11 cellular contexts compared by ENCODE assay signal in the genomic region with DNA sequence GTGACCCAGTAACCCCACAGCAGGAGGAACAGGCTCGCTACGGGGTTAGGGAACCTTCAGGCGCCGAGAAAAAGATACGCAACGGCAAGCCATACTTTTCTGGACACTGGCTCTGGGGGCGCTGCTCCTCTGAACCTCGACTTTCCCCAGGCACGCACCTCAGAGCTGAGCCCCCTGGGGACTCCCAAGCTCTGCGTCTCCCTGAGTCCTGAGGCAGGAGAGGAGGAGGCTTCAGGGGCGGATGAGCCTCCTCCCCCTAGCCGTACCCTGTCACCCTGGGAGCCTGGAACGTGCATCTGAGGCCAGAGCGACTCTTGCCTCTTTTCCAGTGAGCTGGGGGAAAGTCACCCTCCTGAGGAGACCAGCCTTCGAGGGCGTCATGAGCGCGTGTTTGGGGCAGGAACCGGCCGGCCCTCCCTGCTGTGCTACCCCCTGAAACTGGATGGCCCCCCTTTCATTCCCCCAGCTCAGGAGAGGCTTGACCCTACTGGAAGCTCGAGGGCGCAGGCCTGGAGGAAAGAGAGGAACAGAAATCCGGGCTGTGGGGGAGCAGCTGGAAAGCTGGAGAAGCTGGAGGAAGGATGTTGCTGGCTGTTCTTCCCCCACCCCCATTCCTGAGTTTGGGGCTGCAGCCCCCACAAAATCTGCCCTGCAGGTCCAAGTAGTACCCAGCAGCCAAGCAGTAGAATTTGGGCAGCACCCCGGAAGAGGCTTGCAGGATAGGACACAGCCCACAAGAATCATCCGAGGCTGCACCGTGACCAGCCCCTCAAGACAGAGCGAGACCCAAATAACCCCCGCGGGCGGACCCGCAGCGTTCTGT. TPM values are rescaled to one million over a fixed set of nuclear protein-coding genes. Genes with fewer than 3 reads are reported as not detected.
DNase-seq lines count a peak whose midpoint lies in the region; TF ChIP-seq lines count a peak whose summit lies in the region.
"Had no signal": no experiment of that assay in that cellular context is flagged by ENCODE, and none has a peak within 500 bp of the region (broad histone marks: within the 10 kb centered on the region; RNA-seq: fewer than 3 reads in every experiment).

No MANE protein-coding gene starts in this region.

- H3K4me1 ChIP-seq in spleen = peaks cover 13 to 58% (median 30%) of the 10 kb centered on the region in 6 donors

- CTCF ChIA-PET in activated CD4-positive, alpha-beta T cell treated with anti-CD3 and anti-CD28 coated beads, Interleukin-2, amount 10 ng/mL, durations not matched to agents 7 days and 5 days (lab: Charles Lee) = interaction anchor here (0.8 to 5.7 kb wide), 35 partner anchors 9 to 570 kb away, joined by 3 to 71 read pairs (median 8); a partner anchor contains a TSS

- POLR2A ChIA-PET in activated CD4-positive, alpha-beta T cell treated with anti-CD3 and anti-CD28 coated beads, Interleukin-2, amount 10 ng/mL, durations not matched to agents 7 days and 5 days (lab: Charles Lee) = no interaction called here

- H3K36me3 Mint-ChIP-seq in activated CD4-positive, alpha-beta T cell treated with anti-CD3 and anti-CD28 coated beads, Interleukin-2, amount 10 ng/mL, durations not matched to agents 7 days and 5 days (ENCODE audit: low read depth) = no peaks in the 10 kb centered on the region

- WGBS in spleen, 5 donors = 10 to 13% (median 11%) methylated on average over 26 to 32 of the region's 32 CpGs

- no peak overlapping the region for H3K27ac Mint-ChIP-seq in activated CD4-positive, alpha-beta T cell treated with anti-CD3 and anti-CD28 coated beads, Interleukin-2, amount 10 ng/mL, durations not matched to agents 7 days and 5 days

- TF ChIP-seq CTCF in NB4 (IDR thresholded peaks at IDR 0.05; ENCODE audit: low read depth, low read length) (peak; percentile 2), choroid plexus epithelial cell (conservative IDR thresholded peaks at IDR 0.05; ENCODE audit: low read depth, low read length) (peak; percentile 1), spleen (IDR thresholded peaks at IDR 0.05 in 8 of 11, conservative IDR thresholded peaks at IDR 0.05 in 3 of 11) (no peak)

- H3K4me1 Mint-ChIP-seq in activated CD4-positive, alpha-beta T cell treated with anti-CD3 and anti-CD28 coated beads, Interleukin-2, amount 10 ng/mL, durations not matched to agents 7 days and 5 days = peaks cover 10% of the 10 kb centered on the region

- DNase-seq in activated CD4-positive, alpha-beta T cell treated with anti-CD3 and anti-CD28 coated beads, Interleukin-2, amount 10 ng/mL, durations not matched to agents 7 days and 5 days = no peak
- DNase-seq in activated CD4-positive, alpha-beta T cell treated with anti-CD3 and anti-CD28 coated beads for 1 hour = no peak
- peak; percentile 32 for DNase-seq in NB4 (ENCODE audit: low read depth)
- DNase-seq in choroid plexus epithelial cell (ENCODE audit: low read depth) = no peak
- DNase-seq in spleen = peak; percentile 64
- DNase-seq in NCI-H1092 (lab: John Stamatoyannopoulos, UW) = no peak
- no peak for DNase-seq in activated CD8-positive, alpha-beta memory T cell treated with anti-CD3 and anti-CD28 coated beads for 24 hours
- DNase-seq in HUDEP-2 (lab: John Stamatoyannopoulos, UW; ENCODE audit: unreplicated experiment in 76 of 76) = no peak
- DNase-seq: cerebellar nuclear complex, tibial artery had no signal

- TF ChIP-seq POLR2A in NB4 (IDR thresholded peaks at IDR 0.05; ENCODE audit: extremely low read depth, insufficient read length) (no peak), spleen (IDR thresholded peaks at IDR 0.05) (no peak)

- H3K27me3 Mint-ChIP-seq in activated CD4-positive, alpha-beta T cell treated with anti-CD3 and anti-CD28 coated beads, Interleukin-2, amount 10 ng/mL, durations not matched to agents 7 days and 5 days = peaks cover 77% of the 10 kb centered on the region

- intact Hi-C loops in spleen (cut with DNase I; ENCODE audit: low total_unique reads) = loop anchor here (2.0 to 10.0 kb wide), 3 partner anchors 71 to 195 kb away; no protein-coding TSS in a partner anchor

- H3K4me3 ChIP-seq in NB4 (ENCODE audit: low read depth, low read length) (no peak overlapping the region), choroid plexus epithelial cell (ENCODE audit: low read depth, low read length) (no peak overlapping the region), spleen (peak overlapping the region in 6 of 8 donors; percentile 47 to 78 (median 50))

- peak overlapping the region; percentile 40 for H3K4me3 Mint-ChIP-seq in activated CD4-positive, alpha-beta T cell treated with anti-CD3 and anti-CD28 coated beads, Interleukin-2, amount 10 ng/mL, durations not matched to agents 7 days and 5 days

- no peak overlapping the region for H3K27ac ChIP-seq in spleen
- H3K27ac ChIP-seq: right atrium auricular region, tibial artery had no signal

- H3K9me3 ChIP-seq in spleen = no peaks in the 10 kb centered on the region
- H3K9me3 ChIP-seq: right atrium auricular region, tibial artery had no signal

- H3K27me3 ChIP-seq in spleen (replicated peaks in 1 of 7) = peaks cover 14 to 100% (median 93%) of the 10 kb centered on the region in 7 donors

- no peaks in the 10 kb centered on the region for H3K36me3 ChIP-seq in spleen
- H3K36me3 ChIP-seq: right atrium auricular region, tibial artery had no signal

- no peaks in the 10 kb centered on the region for H3K9me3 Mint-ChIP-seq in activated CD4-positive, alpha-beta T cell treated with anti-CD3 and anti-CD28 coated beads, Interleukin-2, amount 10 ng/mL, durations not matched to agents 7 days and 5 days

RNA-seq across cellular contexts. Expression of a gene that starts 25.1 kb away (rescaled TPM):
- total RNA-seq in activated CD4-positive, alpha-beta T cell treated with anti-CD3 and anti-CD28 coated beads, Interleukin-2, amount 10 ng/mL, durations not matched to agents 7 days and 5 days = 100 to 1,000 TPM in 1 of 2 experiments, 10 to 100 TPM in 1; 85.6 to 105 TPM
- 100 to 1,000 TPM in 1 of 7 donors, 10 to 100 TPM in 6; 63.3 to 105 (median 74.0) TPM for total RNA-seq in spleen
- polyA plus RNA-seq in spleen = 10 to 100 TPM; 38.3 to 57.7 (median 54.9) TPM

Comparison
In these comparisons a context has a peak if more than half of its experiments do, and no peak if none do; other contexts are left out.
1. DNase-seq: peak in NB4 (single experiment) and spleen (single experiment); none in activated CD4-positive, alpha-beta T cell treated with anti-CD3 and anti-CD28 coated beads, Interleukin-2, amount 10 ng/mL, durations not matched to agents 7 days and 5 days (single experiment), activated CD4-positive, alpha-beta T cell treated with anti-CD3 and anti-CD28 coated beads for 1 hour (single experiment), choroid plexus epithelial cell (single experiment), NCI-H1092 (single experiment), activated CD8-positive, alpha-beta memory T cell treated with anti-CD3 and anti-CD28 coated beads for 24 hours (single experiment) and HUDEP-2 (0 of 76).
2. H3K4me3 ChIP-seq: peak in spleen (6 of 8); none in NB4 (single experiment) and choroid plexus epithelial cell (single experiment).
3. CTCF ChIP-seq: peak in NB4 (single experiment) and choroid plexus epithelial cell (single experiment); none in spleen (0 of 11).